Comparison of ENCODE assay signal across 8 cellular contexts in genomic region chr17:2391597-2392251, GRCh38. TPM values are rescaled to one million over a fixed set of nuclear protein-coding genes. Genes with fewer than 3 reads are reported as not detected.
DNase-seq lines count a peak whose midpoint lies in the region; ATAC-seq, FAIRE-seq and TF ChIP-seq lines count a peak whose summit lies in the region.

No MANE protein-coding gene starts in this region.

- DNase-seq in T-helper 2 cell treated with Interferon-gamma antibody and Interleukin-4, amounts not matched to agents 5 μg/mL and 100 μg/mL, for 36 hours (ENCODE audit: low spot score) = no peak
- DNase-seq in T-helper 2 cell = no peak
- DNase-seq in activated naive CD8-positive, alpha-beta T cell treated with anti-CD3 and anti-CD28 coated beads for 36 hours = no peak
- DNase-seq in kidney = peak; percentile 78
- no peak for DNase-seq in substantia nigra (lab: John Stamatoyannopoulos, UW)
- no peak for DNase-seq in NCI-H510A treated with DMSO at 0.1 percent for 48 hours (lab: John Stamatoyannopoulos, UW)

- H3K27me3 Mint-ChIP-seq in T-helper 2 cell treated with Interferon-gamma antibody and Interleukin-4, amounts not matched to agents 5 μg/mL and 100 μg/mL, for 36 hours (ENCODE audit: low read depth) = no peaks in the 10 kb centered on the region
- no peaks in the 10 kb centered on the region for H3K27me3 Mint-ChIP-seq in activated naive CD8-positive, alpha-beta T cell treated with anti-CD3 and anti-CD28 coated beads for 36 hours

- ATAC-seq in HG03175 (IDR thresholded peaks at IDR 0.05; ENCODE audit: unreplicated experiment) = no peak
- no peak for ATAC-seq in GM21786 (IDR thresholded peaks at IDR 0.05; ENCODE audit: unreplicated experiment)

- intact Hi-C loops in kidney (cut with DNase I) = no loop called here

- H3K4me1 ChIP-seq in kidney (ENCODE audit: control insufficient read depth in 1 of 2, insufficient read depth in 1 of 2, low read depth in 1 of 2, low read length in 2 of 2) = peaks cover 30% of the 10 kb centered on the region in 2 donors

- no peak for FAIRE-seq in kidney (lab: Jason Lieb, UNC)

- peak overlapping the region in 1 of 2 donors; percentile 59 for H3K9ac ChIP-seq in kidney (ENCODE audit: low read length in 2 of 2)

- peaks cover 18% of the 10 kb centered on the region for H3K36me3 Mint-ChIP-seq in T-helper 2 cell treated with Interferon-gamma antibody and Interleukin-4, amounts not matched to agents 5 μg/mL and 100 μg/mL, for 36 hours (ENCODE audit: low read depth)
- H3K36me3 Mint-ChIP-seq in activated naive CD8-positive, alpha-beta T cell treated with anti-CD3 and anti-CD28 coated beads for 36 hours = peaks cover 16% of the 10 kb centered on the region

- no peaks in the 10 kb centered on the region for H3K9me3 ChIP-seq in kidney (ENCODE audit: control insufficient read depth in 1 of 2, low read length in 2 of 2)

- H3K27ac Mint-ChIP-seq in T-helper 2 cell treated with Interferon-gamma antibody and Interleukin-4, amounts not matched to agents 5 μg/mL and 100 μg/mL, for 36 hours = peak overlapping the region; percentile 98
- peak overlapping the region; percentile 98 for H3K27ac Mint-ChIP-seq in activated naive CD8-positive, alpha-beta T cell treated with anti-CD3 and anti-CD28 coated beads for 36 hours

- no peaks in the 10 kb centered on the region for H3K9me3 Mint-ChIP-seq in T-helper 2 cell treated with Interferon-gamma antibody and Interleukin-4, amounts not matched to agents 5 μg/mL and 100 μg/mL, for 36 hours
- H3K9me3 Mint-ChIP-seq in activated naive CD8-positive, alpha-beta T cell treated with anti-CD3 and anti-CD28 coated beads for 36 hours = no peaks in the 10 kb centered on the region

- H3K27ac ChIP-seq in kidney (ENCODE audit: low read depth in 2 of 2, low read length in 2 of 2) (peak overlapping the region; percentile 81 to 88), substantia nigra (ENCODE audit: low read depth, low read length, poor library complexity, severe bottlenecking) (peak overlapping the region; percentile 76)

- peaks cover 0 to 9% of the 10 kb centered on the region in 2 donors for H3K36me3 ChIP-seq in kidney (ENCODE audit: control insufficient read depth in 1 of 2, insufficient read depth in 2 of 2, low read length in 2 of 2)

- H3K4me1 Mint-ChIP-seq in T-helper 2 cell treated with Interferon-gamma antibody and Interleukin-4, amounts not matched to agents 5 μg/mL and 100 μg/mL, for 36 hours (ENCODE audit: low read depth) = peaks cover 34% of the 10 kb centered on the region
- H3K4me1 Mint-ChIP-seq in activated naive CD8-positive, alpha-beta T cell treated with anti-CD3 and anti-CD28 coated beads for 36 hours = peaks cover 42% of the 10 kb centered on the region

- peak overlapping the region; percentile 99 for H3K4me3 Mint-ChIP-seq in T-helper 2 cell treated with Interferon-gamma antibody and Interleukin-4, amounts not matched to agents 5 μg/mL and 100 μg/mL, for 36 hours
- peak overlapping the region; percentile 93 for H3K4me3 Mint-ChIP-seq in activated naive CD8-positive, alpha-beta T cell treated with anti-CD3 and anti-CD28 coated beads for 36 hours

- H3K4me3 ChIP-seq in kidney (ENCODE audit: low read length in 2 of 2) = peak overlapping the region; percentile 51 to 64

- no peak for TF ChIP-seq CTCF in kidney (IDR thresholded peaks at IDR 0.05; ENCODE audit: borderline replicate concordance, extremely low read depth, insufficient read depth)

RNA-seq across cellular contexts. Expression of gene MNT, which starts 9.1 kb away (rescaled TPM):
- total RNA-seq in activated naive CD8-positive, alpha-beta T cell treated with anti-CD3 and anti-CD28 coated beads for 36 hours = 10 to 100 TPM; 23.8 to 25.6 TPM
- 39.8 TPM for total RNA-seq in kidney
- polyA plus RNA-seq in kidney (ENCODE audit: insufficient read depth, low read depth, low replicate concordance) = 3.7 TPM

RNA-seq across cellular contexts. Expression of gene SGSM2, which starts 54.4 kb away (rescaled TPM):
- total RNA-seq in activated naive CD8-positive, alpha-beta T cell treated with anti-CD3 and anti-CD28 coated beads for 36 hours = 10 to 100 TPM; 35.7 to 36.8 TPM
- 58.0 TPM for total RNA-seq in kidney
- polyA plus RNA-seq in kidney (ENCODE audit: insufficient read depth, low read depth, low replicate concordance) = 33.7 TPM

RNA-seq across cellular contexts. Expression of gene TSR1, which starts 55.5 kb away (rescaled TPM):
- 100 to 1,000 TPM; 115 to 120 TPM for total RNA-seq in activated naive CD8-positive, alpha-beta T cell treated with anti-CD3 and anti-CD28 coated beads for 36 hours
- 24.4 TPM for total RNA-seq in kidney
- 9.1 TPM for polyA plus RNA-seq in kidney (ENCODE audit: insufficient read depth, low read depth, low replicate concordance)
